16 cellular contexts compared by ENCODE assay signal in the genomic region with DNA sequence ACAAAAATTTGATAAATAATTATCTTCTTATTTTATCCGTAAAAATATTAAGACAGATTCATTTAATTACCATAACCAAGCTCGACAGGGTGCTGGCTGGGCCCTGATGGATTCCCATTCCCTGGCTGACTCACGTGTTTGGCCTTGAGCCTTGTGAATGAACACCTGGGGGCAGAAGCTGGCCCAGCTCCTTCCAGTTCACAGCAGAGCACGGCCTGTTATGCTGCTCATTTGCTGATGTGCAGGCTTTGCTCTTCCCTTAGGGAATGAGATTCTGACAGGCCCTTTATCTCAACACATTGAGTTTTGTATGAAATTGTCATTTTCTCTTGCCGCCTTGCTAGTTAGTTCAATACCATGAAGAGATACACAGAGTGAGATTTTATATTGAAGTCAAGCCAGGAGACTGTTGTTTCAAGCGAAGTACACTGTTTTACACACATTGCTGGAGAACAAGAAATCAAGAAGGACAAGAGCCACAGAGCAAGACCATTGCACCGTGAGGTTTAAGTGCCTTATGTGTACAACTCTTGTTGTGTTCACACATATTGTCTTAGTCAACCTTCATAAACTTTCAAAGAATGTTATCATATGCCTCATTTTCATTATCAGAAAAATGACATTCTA.
DNase-seq lines count a peak whose midpoint lies in the region; ATAC-seq, FAIRE-seq and TF ChIP-seq lines count a peak whose summit lies in the region.
"Had no signal": no experiment of that assay in that cellular context is flagged by ENCODE, and none has a peak within 500 bp of the region (broad histone marks: within the 10 kb centered on the region; RNA-seq: fewer than 3 reads in every experiment).

No MANE protein-coding gene starts in this region.

- no peaks in the 10 kb centered on the region for H3K79me2 ChIP-seq in keratinocyte (ENCODE audit: control insufficient read depth, insufficient read depth, low read length)

- H3K23ac ChIP-seq in IMR-90 (ENCODE audit: low read depth, low read length) = no peak overlapping the region

- TF ChIP-seq RAD21 in IMR-90 (IDR thresholded peaks at IDR 0.05; ENCODE audit: low read length) = no peak

- no peak overlapping the region for H2BK5ac ChIP-seq in IMR-90 (ENCODE audit: low read depth, low read length, poor library complexity, severe bottlenecking)

- no peak overlapping the region for H3K4ac ChIP-seq in IMR-90 (ENCODE audit: low read depth, low read length)

- H3K14ac ChIP-seq in IMR-90 (replicated peaks; ENCODE audit: low read depth, low read length) = no peak overlapping the region

- H3K18ac ChIP-seq in IMR-90 (ENCODE audit: low read depth, low read length) = no peak overlapping the region

- intact Hi-C loops in IMR-90 (cut with micrococcal nuclease) (no loop called here), esophagus squamous epithelium (cut with DNase I) (no loop called here)

- H2AFZ ChIP-seq in IMR-90 (replicated peaks; ENCODE audit: low read length, poor library complexity) = no peak overlapping the region
- H2AFZ ChIP-seq in keratinocyte (ENCODE audit: control insufficient read depth, low read length) = no peak overlapping the region

- H2BK15ac ChIP-seq in IMR-90 (ENCODE audit: low read depth, low read length) = no peak overlapping the region

- H3K9ac ChIP-seq in IMR-90 (ENCODE audit: low read depth, low read length) = no peak overlapping the region
- no peak overlapping the region for H3K9ac ChIP-seq in keratinocyte (ENCODE audit: control insufficient read depth, extremely low read depth, insufficient read depth, low read length)

- in situ Hi-C loops in IMR-90 (cut with MboI; ENCODE audit: low sequenced_read_pairs) = no loop called here
- in situ Hi-C loops in astrocyte of the cerebellum (cut with HindIII; ENCODE audit: low sequenced_read_pairs) = no loop called here

- no peaks in the 10 kb centered on the region for H4K20me1 ChIP-seq in IMR-90 (ENCODE audit: insufficient read depth, low read length)
- H4K20me1 ChIP-seq in keratinocyte (ENCODE audit: control insufficient read depth, extremely low read depth, insufficient read depth, low read length) = no peaks in the 10 kb centered on the region

- H2AK9ac ChIP-seq in IMR-90 (replicated peaks; ENCODE audit: low read depth, low read length, poor library complexity) = no peak overlapping the region

- no peak overlapping the region for H3K56ac ChIP-seq in IMR-90 (ENCODE audit: extremely low read depth, insufficient read depth, low read length)

- ATAC-seq in IMR-90 (ENCODE audit: low read depth) = no peak
- ATAC-seq in HG02852 (IDR thresholded peaks at IDR 0.05; ENCODE audit: unreplicated experiment) = no peak

- H3K36me3 ChIP-seq in IMR-90 (ENCODE audit: control insufficient read depth, insufficient read depth, low read length) (no peaks in the 10 kb centered on the region), keratinocyte (ENCODE audit: control insufficient read depth in 2 of 2, extremely low read depth in 1 of 2, insufficient read depth in 2 of 2, low read length in 2 of 2) (no peaks in the 10 kb centered on the region), esophagus squamous epithelium (no peaks in the 10 kb centered on the region)
- H3K36me3 ChIP-seq: left ventricle myocardium inferior, thoracic aorta had no signal

- H3K4me3 ChIP-seq in IMR-90 (ENCODE audit: insufficient read depth, low read depth, low read length) = no peak overlapping the region
- H3K4me3 ChIP-seq in astrocyte of the cerebellum (ENCODE audit: low read depth, low read length) = no peak overlapping the region
- H3K4me3 ChIP-seq in keratinocyte (ENCODE audit: control insufficient read depth in 2 of 3, extremely low read depth in 1 of 3, insufficient read depth in 2 of 3, low read depth in 1 of 3, low read length in 3 of 3) = no peak overlapping the region
- no peak overlapping the region for H3K4me3 ChIP-seq in esophagus squamous epithelium
- H3K4me3 ChIP-seq: left ventricle myocardium inferior, smooth muscle cell, thoracic aorta had no signal

- TF ChIP-seq POLR2A in IMR-90 (IDR thresholded peaks at IDR 0.05; ENCODE audit: low read depth, low read length) (no peak), esophagus squamous epithelium (IDR thresholded peaks at IDR 0.05) (no peak)

- no peak overlapping the region for H4K8ac ChIP-seq in IMR-90 (ENCODE audit: low read depth in 2 of 2, low read length in 2 of 2)

- FAIRE-seq in keratinocyte (lab: Jason Lieb, UNC) = peak; percentile 91

- no peak overlapping the region for H3K4me2 ChIP-seq in IMR-90 (ENCODE audit: low read depth, low read length)
- H3K4me2 ChIP-seq in keratinocyte (ENCODE audit: control insufficient read depth, extremely low read depth, insufficient read depth, low read depth, low read length) = no peak overlapping the region
- H3K4me2 ChIP-seq: smooth muscle cell had no signal

- H3K4me1 ChIP-seq in IMR-90 (ENCODE audit: control insufficient read depth, insufficient read depth, low read length) = no peaks in the 10 kb centered on the region; the same call in 1 of the 2 replicates
- H3K4me1 ChIP-seq in keratinocyte (ENCODE audit: control insufficient read depth, extremely low read depth, insufficient read depth, low read length) = peaks cover 15% of the 10 kb centered on the region
- no peaks in the 10 kb centered on the region for H3K4me1 ChIP-seq in esophagus squamous epithelium
- H3K4me1 ChIP-seq: left ventricle myocardium inferior had no signal

- H2BK120ac ChIP-seq in IMR-90 (ENCODE audit: low read depth, low read length) = no peak overlapping the region

- POLR2A ChIA-PET in IMR-90 (lab: Charles Lee; ENCODE audit: unreplicated experiment) = no interaction called here

- H4K91ac ChIP-seq in IMR-90 (ENCODE audit: insufficient read depth, low read depth, low read length) = no peak overlapping the region

- CTCF ChIA-PET in IMR-90 (lab: Yijun Ruan, JAX) = interaction anchor here (1.3 kb wide), 1 partner anchor 9 kb away, joined by 4 read pairs; no protein-coding TSS in a partner anchor

- no peaks in the 10 kb centered on the region for H3K9me3 ChIP-seq in IMR-90 (ENCODE audit: control insufficient read depth, insufficient read depth, low read length)
- H3K9me3 ChIP-seq in keratinocyte (ENCODE audit: control insufficient read depth, low read depth, low read length) = no peaks in the 10 kb centered on the region
- no peaks in the 10 kb centered on the region for H3K9me3 ChIP-seq in esophagus squamous epithelium
- H3K9me3 ChIP-seq: left ventricle myocardium inferior, thoracic aorta had no signal

- 75% methylated on average over 2 of the region's 7 CpGs; no CpG with 5 or more reads in 1 of the 2 experiments for WGBS in IMR-90 (ENCODE audit: extremely low coverage in 2 of 2, insufficient read length in 1 of 2), 2 experiments
- 34 to 61% methylated on average over 7 of the region's 7 CpGs for WGBS in esophagus squamous epithelium, 2 donors

- H3K79me1 ChIP-seq in IMR-90 (ENCODE audit: low read depth in 1 of 2, low read length in 2 of 2) = no peaks in the 10 kb centered on the region

- H3K27ac ChIP-seq in IMR-90 (ENCODE audit: insufficient read depth, low read length) = no peak overlapping the region
- peak overlapping the region; percentile 10 for H3K27ac ChIP-seq in keratinocyte (ENCODE audit: control insufficient read depth, insufficient read depth, low read length)
- no peak overlapping the region for H3K27ac ChIP-seq in esophagus squamous epithelium
- H3K27ac ChIP-seq: left ventricle myocardium inferior, thoracic aorta had no signal

- no peak overlapping the region for H2BK20ac ChIP-seq in IMR-90 (ENCODE audit: low read depth, low read length)

- no peak overlapping the region for H2AK5ac ChIP-seq in IMR-90 (ENCODE audit: low read depth, low read length)

- H3K27me3 ChIP-seq in IMR-90 (ENCODE audit: control insufficient read depth, insufficient read depth, low read length) (no peaks in the 10 kb centered on the region), keratinocyte (ENCODE audit: control insufficient read depth, extremely low read depth, insufficient read depth, low read length) (no peaks in the 10 kb centered on the region), esophagus squamous epithelium (no peaks in the 10 kb centered on the region)

- BruUV-seq in IMR-90 (replicated peaks; lab: Mats Ljungman, UMichigan) = no TSS peak

- H4K5ac ChIP-seq in IMR-90 (ENCODE audit: low read depth, low read length) = no peak overlapping the region

- dilution Hi-C loops in IMR-90 (cut with HindIII; ENCODE audit: low sequenced_read_pairs, unreplicated experiment) = no loop called here
- dilution Hi-C loops in keratinocyte (cut with MboI; ENCODE audit: extremely low pct_ligation_motif_present, low sequenced_read_pairs) = no loop called here

- H3K9me1 ChIP-seq in IMR-90 (ENCODE audit: insufficient read depth, low read length) (no peaks in the 10 kb centered on the region), keratinocyte (ENCODE audit: control insufficient read depth, extremely low read depth, insufficient read depth, low read length) (no peaks in the 10 kb centered on the region)

- DNase-seq in ELR (ENCODE audit: low read depth) (peak; percentile 34), IMR-90 (peak; percentile 15), astrocyte of the cerebellum (ENCODE audit: low read depth) (peak; percentile 4), keratinocyte (ENCODE audit: low read depth, low spot score) (peak; percentile 15), NOMO-1 (lab: John Stamatoyannopoulos, UW; ENCODE audit: unreplicated experiment in 2 of 2) (no peak), esophagus squamous epithelium (lab: John Stamatoyannopoulos, UW) (no peak), occipital lobe (lab: John Stamatoyannopoulos, UW) (no peak)
- DNase-seq: activated naive CD4-positive, alpha-beta T cell treated with Interleukin-2 at 50 U/mL for 16 hours; HCEC 1CT; left ventricle myocardium inferior; NCI-H2081; NCI-H526 treated with DMSO at 0.1 percent for 48 hours; RPMI8226 had no signal

- no peak for TF ChIP-seq CTCF in IMR-90 (conservative IDR thresholded peaks at IDR 0.05; ENCODE audit: low read depth, low read length)
- TF ChIP-seq CTCF in astrocyte of the cerebellum (IDR thresholded peaks at IDR 0.05; ENCODE audit: low read depth, low read length, missing control alignments) = no peak
- peak in 1 of 3 experiments; percentile 19 for TF ChIP-seq CTCF in keratinocyte (optimal IDR thresholded peaks at IDR 0.05 in 1 of 3, IDR thresholded peaks at IDR 0.05 in 1 of 3, conservative IDR thresholded peaks at IDR 0.05 in 1 of 3; ENCODE audit: extremely low read depth in 1 of 3, insufficient read depth in 2 of 3, low read length in 3 of 3)
- TF ChIP-seq CTCF in esophagus squamous epithelium (IDR thresholded peaks at IDR 0.05) = no peak

TF ChIP-seq in IMR-90, 13 proteins besides CTCF, POLR2A, EP300 and RAD21 (continues in another document):
- TF ChIP-seq RFX5 (IDR thresholded peaks at IDR 0.05; ENCODE audit: low read depth, low read length) = no peak
- TF ChIP-seq MAZ (IDR thresholded peaks at IDR 0.05; ENCODE audit: borderline replicate concordance, low read depth, low read length) = no peak
- no peak for TF ChIP-seq SMC3 (IDR thresholded peaks at IDR 0.05; ENCODE audit: low read depth, low read length)
- no peak for TF ChIP-seq MXI1 (IDR thresholded peaks at IDR 0.05; ENCODE audit: borderline replicate concordance, low read depth, low read length)
- no peak for TF ChIP-seq CEBPB (IDR thresholded peaks at IDR 0.05; ENCODE audit: low read depth, low read length)

Comparison
In these comparisons a context has a peak if more than half of its experiments do, and no peak if none do; other contexts are left out.
1. DNase-seq: peak in ELR (single experiment), IMR-90 (single experiment), astrocyte of the cerebellum (single experiment) and keratinocyte (single experiment); none in NOMO-1 (0 of 2), esophagus squamous epithelium (single experiment) and occipital lobe (single experiment).